ENCODE assay signal across 19 cellular contexts in the genomic region with DNA sequence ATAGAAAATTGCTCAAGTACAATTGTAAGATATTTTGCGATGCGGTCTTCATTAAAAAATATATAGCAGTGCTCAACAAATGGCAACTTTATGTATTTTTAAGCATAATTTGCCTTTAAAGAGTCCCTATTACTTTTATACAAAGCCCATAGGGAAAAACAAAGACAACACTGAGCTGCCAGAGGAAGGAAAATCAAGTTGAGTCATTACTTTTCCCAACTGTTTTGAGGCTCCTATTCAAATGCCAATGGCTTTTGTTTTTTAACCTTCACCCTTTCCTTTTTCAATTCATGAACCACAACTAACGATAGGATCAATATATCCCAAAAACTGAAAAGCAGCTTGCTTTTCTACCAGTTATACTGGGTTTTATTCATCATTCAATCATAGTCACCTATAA.
DNase-seq lines count a peak whose midpoint lies in the region; ATAC-seq, FAIRE-seq and TF ChIP-seq lines count a peak whose summit lies in the region.
"Had no signal": no experiment of that assay in that cellular context is flagged by ENCODE, and none has a peak within 500 bp of the region (broad histone marks: within the 10 kb centered on the region; RNA-seq: fewer than 3 reads in every experiment).

No MANE protein-coding gene starts in this region.

- H3K9me3 Mint-ChIP-seq in activated CD8-positive, alpha-beta T cell treated with anti-CD3 and anti-CD28 coated beads, Interleukin-2, amount 10 ng/mL, durations not matched to agents 7 days and 5 days (ENCODE audit: insufficient read depth), result no peaks in the 10 kb centered on the region
- peaks cover 10% of the 10 kb centered on the region for H3K9me3 Mint-ChIP-seq in mesothelial cell of epicardium

- no peaks in the 10 kb centered on the region for H4K20me1 ChIP-seq in H1 (replicated peaks in 1 of 2; ENCODE audit: control insufficient read depth in 1 of 2, insufficient read depth in 2 of 2, low read length in 2 of 2)
- H4K20me1 ChIP-seq: BLaER1 had no signal

- H3K36me3 ChIP-seq in ES-I3 (ENCODE audit: insufficient read depth, low read length) (no peaks in the 10 kb centered on the region), HUES6 (ENCODE audit: control insufficient read depth, insufficient read depth, low read length) (0 out of 2 replicates have a peak, but pooled peaks cover 3% of the 10 kb centered on the region), H1 (ENCODE audit: control insufficient read depth in 2 of 4, insufficient read depth in 4 of 4, low read length in 3 of 4) (no peaks in the 10 kb centered on the region; a peak in 2 of 8 replicates)
- H3K36me3 ChIP-seq: BLaER1 had no signal

- no peak overlapping the region; the same call in 1 of the 2 replicates for H3K18ac ChIP-seq in H1 (ENCODE audit: extremely low read depth, low read length)

- no peaks in the 10 kb centered on the region for H3K79me2 ChIP-seq in H1 (ENCODE audit: control insufficient read depth in 1 of 2, insufficient read depth in 2 of 2, low read length in 2 of 2)

- H3K23me2 ChIP-seq in H1 (ENCODE audit: low read depth, low read length), result no peaks in the 10 kb centered on the region

- 0 out of 2 replicates have a peak, but pooled peaks cover 9% of the 10 kb centered on the region for H3K9me3 ChIP-seq in ES-I3 (ENCODE audit: control insufficient read depth, insufficient read depth, low read length)
- H3K9me3 ChIP-seq in HUES6 (ENCODE audit: control insufficient read depth, insufficient read depth, low read depth, low read length), result 0 out of 2 replicates have a peak, but pooled peaks cover under 1% of the 10 kb centered on the region
- 0 out of 4 replicates have a peak, but pooled peaks cover 5 to 6% of the 10 kb centered on the region in 2 experiments for H3K9me3 ChIP-seq in H1 (ENCODE audit: insufficient read depth in 2 of 2, low read depth in 1 of 2, low read length in 1 of 2)
- H3K9me3 ChIP-seq: A549, BLaER1 had no signal

- H3K27ac ChIP-seq in HUES6 (ENCODE audit: low read depth, low read length), result peak overlapping the region; percentile 64
- H3K27ac ChIP-seq in H1 (ENCODE audit: low read depth, low read length), result no peak overlapping the region
- H3K27ac ChIP-seq: 22Rv1, A549, BLaER1 had no signal

- H4K91ac ChIP-seq in H1 (replicated peaks; ENCODE audit: insufficient read length, low read length), result no peak overlapping the region

- no peak for TF ChIP-seq POLR2A in H1 (IDR thresholded peaks at IDR 0.05; ENCODE audit: control extremely low read depth in 1 of 2, low read depth in 2 of 2, low read length in 2 of 2)

- no peak overlapping the region for H4K8ac ChIP-seq in H1 (ENCODE audit: extremely low read depth, insufficient read depth, low read length)

- H3K4me3 Mint-ChIP-seq in activated CD8-positive, alpha-beta T cell treated with anti-CD3 and anti-CD28 coated beads, Interleukin-2, amount 10 ng/mL, durations not matched to agents 7 days and 5 days, result no peak overlapping the region
- no peak overlapping the region for H3K4me3 Mint-ChIP-seq in mesothelial cell of epicardium
- H3K4me3 Mint-ChIP-seq: CD8-positive, alpha-beta T cell; IgD-negative memory B cell had no signal

- 5% methylated on average over 3 of the region's 3 CpGs; no CpG with 5 or more reads in 1 of the 2 experiments for WGBS in H1 (ENCODE audit: extremely low coverage in 1 of 2, insufficient coverage in 1 of 2, insufficient read length in 1 of 2, insufficient replicate concordance in 2 of 2, low coverage in 1 of 2, low lambda C conversion rate in 2 of 2, missing lambda C conversion rate in 1 of 2), 2 experiments

- no peak overlapping the region for H2BK20ac ChIP-seq in H1 (ENCODE audit: low read length)

- peak overlapping the region; percentile 28 to 34; a peak in 2 of 4 replicates for H3K4me2 ChIP-seq in H1 (ENCODE audit: insufficient read depth in 1 of 2, low read depth in 2 of 2, low read length in 2 of 2)
- H3K4me2 ChIP-seq: A549, BLaER1 had no signal

- H2AFZ ChIP-seq in H1 (ENCODE audit: low read length), result no peak overlapping the region

- no peak overlapping the region for H3K23ac ChIP-seq in H1 (ENCODE audit: insufficient read length)

- TF ChIP-seq RAD21 in H1 (IDR thresholded peaks at IDR 0.05 in 1 of 2, conservative IDR thresholded peaks at IDR 0.05 in 1 of 2; ENCODE audit: low read depth in 2 of 2, low read length in 2 of 2), result no peak

- DNase-seq in H1 (ENCODE audit: low read depth in 1 of 2, low spot score in 2 of 2) (no peak), iPS-NIHi7 (ENCODE audit: extremely low spot score) (peak; percentile 30), C1 segment of cervical spinal cord (lab: John Stamatoyannopoulos, UW) (no peak), mesothelial cell of epicardium (ENCODE audit: low spot score in 2 of 2, unreplicated experiment in 2 of 2) (no peak)
- no peak for DNase-seq in activated CD8-positive, alpha-beta T cell treated with anti-CD3 and anti-CD28 coated beads, Interleukin-2, amount 10 ng/mL, durations not matched to agents 7 days and 5 days
- DNase-seq: Calu3; CD8-positive, alpha-beta T cell; DMS79 treated with DMSO at 0.1 percent for 48 hours; HCEC 1CT; Karpas-422; KBM-7 had no signal

- no peak overlapping the region for H3K4me3 ChIP-seq in HUES6 (ENCODE audit: low read depth, low read length)
- peak overlapping the region in 1 of 4 experiments; percentile 22; a peak in 1 of 8 replicates for H3K4me3 ChIP-seq in H1 (ENCODE audit: extremely low read depth in 1 of 4, insufficient read depth in 2 of 4, low read depth in 3 of 4, low read length in 4 of 4)
- H3K4me3 ChIP-seq: A549, BLaER1, GM12878 had no signal

- no peaks in the 10 kb centered on the region for H3K27me3 ChIP-seq in HUES6 (ENCODE audit: control insufficient read depth, insufficient read depth, low read length)
- H3K27me3 ChIP-seq in H1 (replicated peaks in 1 of 4; ENCODE audit: control insufficient read depth in 3 of 4, extremely low read depth in 1 of 4, insufficient read depth in 3 of 4, low read length in 3 of 4), result peaks cover 0 to 2% (median 0%) of the 10 kb centered on the region in 4 experiments; a peak in 1 of 7 replicates
- H3K27me3 ChIP-seq: BLaER1 had no signal

- ATAC-seq in activated CD8-positive, alpha-beta T cell treated with anti-CD3 and anti-CD28 coated beads, Interleukin-2, amount 10 ng/mL, durations not matched to agents 7 days and 5 days, result no peak
- ATAC-seq: A549; CD8-positive, alpha-beta T cell; GM12878; HepG2 had no signal

- H3K4me1 ChIP-seq in ES-I3 (ENCODE audit: insufficient read depth, low read length) (peaks cover 24% of the 10 kb centered on the region), HUES6 (ENCODE audit: control insufficient read depth, insufficient read depth, low read length) (peaks cover 31% of the 10 kb centered on the region), H1 (replicated peaks in 1 of 4; ENCODE audit: control insufficient read depth in 3 of 4, insufficient read depth in 4 of 4, low read length in 3 of 4) (peaks cover 5 to 20% (median 11%) of the 10 kb centered on the region in 4 experiments; a peak in 4 of 7 replicates)
- H3K4me1 ChIP-seq: A549, BLaER1 had no signal

- H3K4ac ChIP-seq in H1 (replicated peaks; ENCODE audit: insufficient read length, low read depth, low read length), result no peak overlapping the region

- H3K14ac ChIP-seq in H1 (ENCODE audit: insufficient read length), result no peak overlapping the region

- H3K36me3 Mint-ChIP-seq in activated CD8-positive, alpha-beta T cell treated with anti-CD3 and anti-CD28 coated beads, Interleukin-2, amount 10 ng/mL, durations not matched to agents 7 days and 5 days (ENCODE audit: low read depth), result no peaks in the 10 kb centered on the region
- H3K36me3 Mint-ChIP-seq in mesothelial cell of epicardium, result no peaks in the 10 kb centered on the region
- H3K36me3 Mint-ChIP-seq: CD8-positive, alpha-beta T cell; IgD-negative memory B cell had no signal

- H2AK5ac ChIP-seq in H1 (ENCODE audit: low read depth, low read length), result no peak overlapping the region

- no peaks in the 10 kb centered on the region for H3K4me1 Mint-ChIP-seq in activated CD8-positive, alpha-beta T cell treated with anti-CD3 and anti-CD28 coated beads, Interleukin-2, amount 10 ng/mL, durations not matched to agents 7 days and 5 days (ENCODE audit: low read depth)
- peaks cover 6% of the 10 kb centered on the region for H3K4me1 Mint-ChIP-seq in mesothelial cell of epicardium
- H3K4me1 Mint-ChIP-seq: IgD-negative memory B cell had no signal

- FAIRE-seq in H1 (lab: Jason Lieb, UNC), result peak; percentile 82
- FAIRE-seq: A549, GM12878, HepG2 had no signal

- TF ChIP-seq CTCF in H1 (IDR thresholded peaks at IDR 0.05; ENCODE audit: control extremely low read depth in 1 of 3, insufficient read depth in 1 of 3, low read depth in 1 of 3, low read length in 3 of 3), result no peak
- no peak for TF ChIP-seq CTCF in mesothelial cell of epicardium (IDR thresholded peaks at IDR 0.05; ENCODE audit: unreplicated experiment)

- H3K56ac ChIP-seq in H1 (replicated peaks; ENCODE audit: insufficient read length, low read depth, low read length), result no peak overlapping the region

- no peak for TF ChIP-seq EP300 in H1 (IDR thresholded peaks at IDR 0.05; ENCODE audit: borderline replicate concordance in 1 of 2, low read depth in 2 of 2, low read length in 2 of 2)

- no peaks in the 10 kb centered on the region for H3K27me3 Mint-ChIP-seq in activated CD8-positive, alpha-beta T cell treated with anti-CD3 and anti-CD28 coated beads, Interleukin-2, amount 10 ng/mL, durations not matched to agents 7 days and 5 days (ENCODE audit: low read depth)
- no peaks in the 10 kb centered on the region for H3K27me3 Mint-ChIP-seq in mesothelial cell of epicardium (ENCODE audit: low read depth)
- H3K27me3 Mint-ChIP-seq: IgD-negative memory B cell had no signal

- POLR2A ChIA-PET in H1 (lab: Charles Lee; ENCODE audit: partially characterized antibody), result interaction anchor here (1.0 kb wide), 1 partner anchor 32 kb away, joined by 3 read pairs; no protein-coding TSS in a partner anchor
- POLR2A ChIA-PET in activated CD8-positive, alpha-beta T cell treated with anti-CD3 and anti-CD28 coated beads, Interleukin-2, amount 10 ng/mL, durations not matched to agents 7 days and 5 days (lab: Charles Lee), result no interaction called here

- CTCF ChIA-PET in H1 (lab: Charles Lee; ENCODE audit: partially characterized antibody), result interaction anchor here (0.6 to 0.8 kb wide), 2 partner anchors 150 to 159 kb away, joined by 3 to 5 read pairs; no protein-coding TSS in a partner anchor
- CTCF ChIA-PET in activated CD8-positive, alpha-beta T cell treated with anti-CD3 and anti-CD28 coated beads, Interleukin-2, amount 10 ng/mL, durations not matched to agents 7 days and 5 days (lab: Charles Lee), result no interaction called here

- H3K27ac Mint-ChIP-seq in activated CD8-positive, alpha-beta T cell treated with anti-CD3 and anti-CD28 coated beads, Interleukin-2, amount 10 ng/mL, durations not matched to agents 7 days and 5 days, result no peak overlapping the region
- H3K27ac Mint-ChIP-seq in mesothelial cell of epicardium, result no peak overlapping the region
- H3K27ac Mint-ChIP-seq: CD8-positive, alpha-beta T cell; IgD-negative memory B cell had no signal

- no peak overlapping the region for H2BK15ac ChIP-seq in H1 (ENCODE audit: low read length)

- H2BK5ac ChIP-seq in H1 (ENCODE audit: low read depth, low read length), result no peak overlapping the region

- peak overlapping the region; percentile 58 for H4K5ac ChIP-seq in H1 (ENCODE audit: insufficient read length, low read depth, low read length)

- H2BK120ac ChIP-seq in H1 (replicated peaks; ENCODE audit: low read depth, low read length), result no peak overlapping the region

- H3K79me1 ChIP-seq in H1 (ENCODE audit: low read depth, low read length), result no peaks in the 10 kb centered on the region

- peak overlapping the region; percentile 7; the same call in 1 of the 2 replicates for H3K9ac ChIP-seq in ES-I3 (ENCODE audit: low read depth, low read length)
- no peak overlapping the region for H3K9ac ChIP-seq in HUES6 (ENCODE audit: low read length)
- H3K9ac ChIP-seq in H1 (replicated peaks in 1 of 4; ENCODE audit: extremely low read depth in 1 of 4, low read depth in 3 of 4, low read length in 3 of 4), result no peak overlapping the region
- H3K9ac ChIP-seq: BLaER1 had no signal

- H2BK12ac ChIP-seq in H1 (ENCODE audit: low read depth, low read length), result no peak overlapping the region
